ENCODE assay signal across 8 cellular contexts in the genomic region with DNA sequence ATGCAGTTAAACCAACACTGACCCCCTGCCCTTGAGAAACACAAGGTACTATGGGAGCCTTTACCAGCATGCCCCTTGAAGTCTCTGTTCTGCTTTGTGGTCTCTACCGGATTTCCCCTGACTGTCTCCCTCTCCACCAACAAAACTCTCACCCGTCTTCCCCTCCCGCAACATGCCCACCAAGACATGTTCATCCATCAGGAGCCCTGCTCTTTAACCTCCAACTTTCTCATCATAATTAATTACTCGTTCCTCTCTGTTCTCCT. TPM values are rescaled to one million over a fixed set of nuclear protein-coding genes. Genes with fewer than 3 reads are reported as not detected.
DNase-seq lines count a peak whose midpoint lies in the region; ATAC-seq lines count a peak whose summit lies in the region.

No MANE protein-coding gene starts in this region.

- peak in 2 of 3 donors; percentile 22 to 38 for DNase-seq in T-helper 17 cell
- DNase-seq in epithelial cell of prostate (ENCODE audit: low read depth, low spot score): no peak
- no peak for DNase-seq in SW 1271 (lab: John Stamatoyannopoulos, UW)
- no peak for DNase-seq in SHP77 treated with DMSO at 0.1 percent for 48 hours (lab: John Stamatoyannopoulos, UW)

- H3K9me3 ChIP-seq in T-helper 17 cell (ENCODE audit: control insufficient read depth, low read length, poor library complexity, severe bottlenecking) (no peaks in the 10 kb centered on the region), neuron (ENCODE audit: low read length) (no peaks in the 10 kb centered on the region)

- H3K4me1 ChIP-seq in ACC112 (ENCODE audit: control insufficient read depth, insufficient read depth, low read length, unreplicated experiment): peaks cover 3% of the 10 kb centered on the region
- peaks cover 6% of the 10 kb centered on the region for H3K4me1 ChIP-seq in neuron (ENCODE audit: insufficient read depth, low read length)

- H2AFZ ChIP-seq in ACC112 (ENCODE audit: low read length, unreplicated experiment) (peak overlapping the region; percentile 99), neuron (ENCODE audit: low read depth, low read length) (peak overlapping the region; percentile 97)

- peak; percentile 47 for ATAC-seq in GM18517 (IDR thresholded peaks at IDR 0.05; ENCODE audit: unreplicated experiment)
- peak; percentile 47 for ATAC-seq in HG03097 (IDR thresholded peaks at IDR 0.05; ENCODE audit: low FRiP score, unreplicated experiment)
- peak; percentile 63 for ATAC-seq in T-helper 17 cell

- peak overlapping the region; percentile 90 for H3K4me3 Mint-ChIP-seq in T-helper 17 cell

- H3K27me3 Mint-ChIP-seq in T-helper 17 cell: no peaks in the 10 kb centered on the region

- peak overlapping the region; percentile 98 for H3K27ac Mint-ChIP-seq in T-helper 17 cell

- H3K36me3 Mint-ChIP-seq in T-helper 17 cell (ENCODE audit: low read depth): no peaks in the 10 kb centered on the region

- H3K4me3 ChIP-seq in ACC112 (ENCODE audit: low read depth, low read length) (peak overlapping the region; percentile 92), neuron (ENCODE audit: low read length) (peak overlapping the region; percentile 90)

- peak overlapping the region; percentile 87 for H3K27ac ChIP-seq in ACC112 (ENCODE audit: low read depth, low read length)
- H3K27ac ChIP-seq in epithelial cell of prostate: peak overlapping the region; percentile 96

- H3K27me3 ChIP-seq in ACC112 (ENCODE audit: insufficient read depth, low read length) (no peaks in the 10 kb centered on the region), neuron (ENCODE audit: insufficient read depth, low read length) (no peaks in the 10 kb centered on the region)

- H3K79me2 ChIP-seq in ACC112 (ENCODE audit: control insufficient read depth, insufficient read depth, low read length, unreplicated experiment): no peaks in the 10 kb centered on the region

- H3K36me3 ChIP-seq in ACC112 (ENCODE audit: insufficient read depth, low read length) (peaks cover 4% of the 10 kb centered on the region; the same call in 1 of the 2 replicates), neuron (ENCODE audit: insufficient read depth, low read length) (no peaks in the 10 kb centered on the region)

- peaks cover 22% of the 10 kb centered on the region for H3K4me1 Mint-ChIP-seq in T-helper 17 cell

RNA-seq across cellular contexts. Expression of a gene that starts 1.1 kb away (rescaled TPM):
- 1 to 10 TPM; 4.7 to 5.4 TPM for total RNA-seq in T-helper 17 cell

RNA-seq across cellular contexts. Expression of a gene that starts 43.0 kb away (rescaled TPM):
- total RNA-seq in T-helper 17 cell: 1 to 10 TPM; 7.8 to 8.3 TPM

Comparison
In these comparisons a context has a peak if more than half of its experiments do, and no peak if none do; other contexts are left out.
1. DNase-seq: peak in T-helper 17 cell (2 of 3); none in epithelial cell of prostate (single experiment), SW 1271 (0 of 2) and SHP77 treated with DMSO at 0.1 percent for 48 hours (single experiment).
2. Peak in every context shown above with its lines, with median percentiles within 50 percentile points of each other: ATAC-seq.